1 cellular context compared by ENCODE assay signal in genomic region chr7:102872460-102872859, GRCh38.
TF ChIP-seq lines count a peak whose summit lies in the region.

No MANE protein-coding gene starts in this region.

TF ChIP-seq in SK-N-SH, 30 proteins besides CTCF, POLR2A, EP300 and RAD21 (continued from another document):
- TF ChIP-seq ZBTB33 (IDR thresholded peaks at IDR 0.05; ENCODE audit: borderline replicate concordance, low read depth) (no peak), TCF12 (IDR thresholded peaks at IDR 0.05) (peak; percentile 84), RCOR1 (IDR thresholded peaks at IDR 0.05; ENCODE audit: low read length) (no peak), USF2 (IDR thresholded peaks at IDR 0.05; ENCODE audit: borderline replicate concordance, low read depth, low read length) (no peak), REST (IDR thresholded peaks at IDR 0.05; ENCODE audit: low read depth, low read length) (no peak), SIN3A (IDR thresholded peaks at IDR 0.05; ENCODE audit: borderline replicate concordance, low read depth, low read length) (no peak), RFX5 (IDR thresholded peaks at IDR 0.05; ENCODE audit: low read length) (no peak), MAX (IDR thresholded peaks at IDR 0.05; ENCODE audit: low read depth) (no peak), GATA2 (CRISPR knock-in tag; IDR thresholded peaks at IDR 0.05) (no peak), SMC3 (IDR thresholded peaks at IDR 0.05; ENCODE audit: low read depth, low read length) (no peak), FOXM1 (IDR thresholded peaks at IDR 0.05; ENCODE audit: low read depth) (0 out of 2 replicates have a peak, but pooled peaks have one; percentile 44), FOSL2 (IDR thresholded peaks at IDR 0.05; ENCODE audit: borderline replicate concordance, low read depth) (peak; percentile 77; the same call in 1 of the 2 replicates), FOXJ3 (CRISPR knock-in tag; IDR thresholded peaks at IDR 0.05) (no peak), RXRA (IDR thresholded peaks at IDR 0.05; ENCODE audit: borderline replicate concordance, low read depth) (peak; percentile 50; the same call in 1 of the 2 replicates), MXI1 (IDR thresholded peaks at IDR 0.05; ENCODE audit: low read depth, low read length) (no peak), USF1 (IDR thresholded peaks at IDR 0.05; ENCODE audit: borderline replicate concordance, low read depth) (no peak), CHD2 (IDR thresholded peaks at IDR 0.05; ENCODE audit: low read length, partially characterized antibody) (no peak), NRF1 (IDR thresholded peaks at IDR 0.05; ENCODE audit: low read depth, low read length) (no peak), IRF3 (IDR thresholded peaks at IDR 0.05; ENCODE audit: low read depth, low read length) (no peak), PBX3 (IDR thresholded peaks at IDR 0.05) (no peak; the same call in none of the 2 replicates), TEAD4 (IDR thresholded peaks at IDR 0.05; ENCODE audit: borderline replicate concordance, insufficient read depth) (peak; percentile 65; the same call in 1 of the 2 replicates), MEF2A (IDR thresholded peaks at IDR 0.05; ENCODE audit: borderline replicate concordance, low read depth) (no peak), TAF1 (IDR thresholded peaks at IDR 0.05; ENCODE audit: borderline replicate concordance, low read depth, low read length) (no peak), GABPA (IDR thresholded peaks at IDR 0.05; ENCODE audit: low read depth) (no peak)
